8 cellular contexts compared by ENCODE assay signal in the genomic region with DNA sequence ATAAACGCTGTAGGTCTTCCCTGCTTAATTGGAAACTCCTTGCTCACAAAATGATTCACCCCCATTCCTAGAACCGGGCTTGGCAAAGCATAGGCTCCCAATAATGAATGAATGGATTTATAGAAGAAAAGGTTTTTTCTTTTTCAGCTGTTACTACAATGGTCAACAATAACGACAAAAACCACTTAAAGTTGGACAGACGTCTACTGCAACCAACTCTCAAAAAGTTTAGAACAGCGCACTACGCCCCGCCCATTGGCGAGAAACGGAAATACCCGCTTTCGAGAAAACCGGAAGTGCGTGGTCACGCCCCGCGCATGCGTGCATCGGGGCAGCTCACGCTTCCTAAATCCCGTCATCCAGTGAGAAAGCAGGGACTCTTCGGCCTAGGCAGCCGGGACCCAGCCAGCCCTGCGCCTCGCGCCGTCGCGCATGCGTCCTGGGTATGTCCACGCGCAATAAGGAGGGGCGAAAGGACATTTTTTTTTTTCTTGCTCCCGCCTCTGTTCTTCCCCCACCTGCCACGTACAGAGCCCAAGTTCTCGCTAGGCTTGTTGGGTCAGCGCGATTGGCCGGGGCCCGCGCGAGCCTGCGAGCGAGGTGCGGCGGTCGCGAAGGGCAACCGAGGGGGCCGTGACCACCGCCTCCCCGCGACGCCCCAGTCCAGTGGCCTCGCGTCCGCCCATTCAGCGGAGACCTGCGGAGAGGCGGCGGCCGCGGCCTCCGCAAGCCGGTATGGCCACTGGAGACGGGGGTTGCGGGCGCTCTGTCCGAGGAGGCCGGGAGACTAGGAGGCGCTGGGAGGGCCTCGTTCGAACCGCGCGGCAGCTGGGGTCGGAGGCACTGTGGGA. TPM values are rescaled to one million over a fixed set of nuclear protein-coding genes. Genes with fewer than 3 reads are reported as not detected.
DNase-seq lines count a peak whose midpoint lies in the region; ATAC-seq and TF ChIP-seq lines count a peak whose summit lies in the region.

Gene TFG, plus strand, starts transcription at position 506 of the 851 bp plus-strand sequence. CDS start 4,192 bp downstream, outside the sequence.

- no peaks in the 10 kb centered on the region for H3K36me3 ChIP-seq in prostate gland
- peaks cover 1% of the 10 kb centered on the region for H3K36me3 ChIP-seq in urinary bladder (ENCODE audit: insufficient read depth)

- H3K27ac ChIP-seq in prostate gland (peak within 1 kb of the TSS; percentile 94 to 98), urinary bladder (ENCODE audit: low read depth) (peak within 1 kb of the TSS; percentile 99)

- peak; percentile 90 for ATAC-seq in GM18499 (IDR thresholded peaks at IDR 0.05; ENCODE audit: insufficient read depth, unreplicated experiment)
- peak; percentile 90 for ATAC-seq in HG02943 (IDR thresholded peaks at IDR 0.05; ENCODE audit: low read depth, unreplicated experiment)
- ATAC-seq in left ventricle myocardium superior = peak; percentile 97

- TF ChIP-seq POLR2A in prostate gland (IDR thresholded peaks at IDR 0.05) = peak; percentile 78

- no peaks in the 10 kb centered on the region for H3K9me3 ChIP-seq in prostate gland

- H3K4me3 ChIP-seq in prostate gland = peak within 1 kb of the TSS; percentile 83 to 85
- H3K4me3 ChIP-seq in urinary bladder (ENCODE audit: low read depth, low read length) = peak within 1 kb of the TSS; percentile 94

- no peaks in the 10 kb centered on the region for H3K27me3 ChIP-seq in prostate gland (replicated peaks; ENCODE audit: insufficient read depth)

- peak in 1 of 4 experiments; percentile 16 for TF ChIP-seq CTCF in prostate gland (IDR thresholded peaks at IDR 0.05)

- WGBS in prostate gland = under 1% methylated on average over 69 of the region's 76 CpGs
- WGBS in urinary bladder = under 1% methylated on average over 76 of the region's 76 CpGs

- intact Hi-C loops in T-helper 2 cell treated with Interferon-gamma antibody and Interleukin-4, amounts not matched to agents 100 ng/mL and 5 ng/mL, for 36 hours (cut with micrococcal nuclease) = loop anchor here (1.0 to 10.0 kb wide), 6 partner anchors 214 to 892 kb away; partner anchors contain the start of genes CMSS1, LNP1, NIT2 and PCNP
- intact Hi-C loops in left ventricle myocardium superior (cut with micrococcal nuclease) (no loop called here), prostate gland (cut with DNase I) (loop anchor here (10.0 kb wide), 1 partner anchor 214 kb away; the partner anchor contains the start of gene TMEM45A)

- peak; percentile 71 for DNase-seq in NCI-H187 treated with DMSO at 0.1 percent for 48 hours (lab: John Stamatoyannopoulos, UW)
- DNase-seq in anterior cingulate cortex (lab: John Stamatoyannopoulos, UW) = peak; percentile 58 to 100 (median 95)
- peak; percentile 99 for DNase-seq in left ventricle myocardium superior
- DNase-seq in prostate gland (ENCODE audit: low spot score) = peak; percentile 95

- H3K4me1 ChIP-seq in prostate gland (replicated peaks) = no peaks in the 10 kb centered on the region
- H3K4me1 ChIP-seq in urinary bladder (ENCODE audit: insufficient read depth) = peaks cover 2% of the 10 kb centered on the region

RNA-seq across cellular contexts. Expression of gene TFG, which starts in this region (rescaled TPM):
- total RNA-seq in T-helper 2 cell treated with Interferon-gamma antibody and Interleukin-4, amounts not matched to agents 100 ng/mL and 5 ng/mL, for 36 hours = 56.1 and 59.4 TPM in 2 replicates
- total RNA-seq in left ventricle myocardium superior (116 TPM), prostate gland (10 to 100 TPM; 80.6 to 81.5 TPM), urinary bladder (101 TPM)
- 64.7 TPM for polyA plus RNA-seq in urinary bladder

Comparison
In these comparisons a context has a peak if more than half of its experiments do, and no peak if none do; other contexts are left out.
1. Peak in every context shown above with its lines: DNase-seq, ATAC-seq, H3K4me3 ChIP-seq and H3K27ac ChIP-seq.